ENCODE assay signal across 9 cellular contexts in genomic region chr22:22207845-22208564, GRCh38. TPM values are rescaled to one million over a fixed set of nuclear protein-coding genes. Genes with fewer than 3 reads are reported as not detected.
DNase-seq lines count a peak whose midpoint lies in the region; ATAC-seq and TF ChIP-seq lines count a peak whose summit lies in the region.
"Had no signal": no experiment of that assay in that cellular context is flagged by ENCODE, and none has a peak within 500 bp of the region (broad histone marks: within the 10 kb centered on the region; RNA-seq: fewer than 3 reads in every experiment).

No MANE protein-coding gene starts in this region.

- peak; percentile 80 for ATAC-seq in HG03280 (IDR thresholded peaks at IDR 0.05; ENCODE audit: unreplicated experiment)
- peak; percentile 84 to 98 for ATAC-seq in naive thymus-derived CD8-positive, alpha-beta T cell
- peak; percentile 70 for ATAC-seq in stimulated activated naive CD8-positive, alpha-beta T cell treated with anti-CD3 and anti-CD28 coated beads, Interleukin-15, Interleukin-2, amounts not matched to agents 100 U/mL and 50 U/mL, for 24 hours

- peaks cover 5% of the 10 kb centered on the region for H3K4me1 Mint-ChIP-seq in CD14-positive monocyte
- no peaks in the 10 kb centered on the region for H3K4me1 Mint-ChIP-seq in endodermal cell
- H3K4me1 Mint-ChIP-seq in naive thymus-derived CD8-positive, alpha-beta T cell, result peaks cover 4 to 44% (median 19%) of the 10 kb centered on the region in 4 donors

- intact Hi-C loops in CD14-positive monocyte (cut with micrococcal nuclease), result no loop called here

- H3K27me3 Mint-ChIP-seq in CD14-positive monocyte (ENCODE audit: low read depth in 3 of 3), result peaks cover 20 to 47% (median 32%) of the 10 kb centered on the region in 3 donors
- peaks cover 94% of the 10 kb centered on the region for H3K27me3 Mint-ChIP-seq in endodermal cell (ENCODE audit: insufficient read depth)
- peaks cover 0 to 6% (median 0%) of the 10 kb centered on the region in 5 donors for H3K27me3 Mint-ChIP-seq in naive thymus-derived CD8-positive, alpha-beta T cell

- no peak overlapping the region for H3K4me3 ChIP-seq in endodermal cell (ENCODE audit: low read length)

- H3K36me3 ChIP-seq in endodermal cell (ENCODE audit: control insufficient read depth, insufficient read depth, low read length), result no peaks in the 10 kb centered on the region

- H3K27ac ChIP-seq in endodermal cell (ENCODE audit: low read depth, low read length), result no peak overlapping the region

- DNase-seq in CD14-positive monocyte (ENCODE audit: low spot score), result peak; percentile 60
- DNase-seq in GM19238 (ENCODE audit: insufficient read length, low spot score), result peak; percentile 64
- DNase-seq in NCI-H748 (lab: John Stamatoyannopoulos, UW; ENCODE audit: unreplicated experiment), result peak; percentile 60
- DNase-seq in activated CD4-positive, alpha-beta T cell treated with anti-CD3 and anti-CD28 coated beads, Interleukin-2, amount 50 U/mL, for 48 hours, result peak; percentile 92
- DNase-seq in endodermal cell, result peak; percentile 94
- DNase-seq in naive thymus-derived CD8-positive, alpha-beta T cell, result peak; percentile 45 to 87 (median 68)
- peak; percentile 93 for DNase-seq in stimulated activated naive CD8-positive, alpha-beta T cell treated with anti-CD3 and anti-CD28 coated beads, Interleukin-15, Interleukin-2, amounts not matched to agents 100 U/mL and 50 U/mL, for 24 hours

- peak; percentile 73 for TF ChIP-seq CTCF in CD14-positive monocyte (IDR thresholded peaks at IDR 0.05)
- TF ChIP-seq CTCF in endodermal cell (conservative IDR thresholded peaks at IDR 0.05), result peak; percentile 84

- no peak overlapping the region for H3K9ac ChIP-seq in endodermal cell (ENCODE audit: extremely low read depth, low read length, poor library complexity, severe bottlenecking)

- peaks cover 89% of the 10 kb centered on the region for H3K27me3 ChIP-seq in endodermal cell (ENCODE audit: control insufficient read depth, insufficient read depth, low read length, poor library complexity, severe bottlenecking)

- no peak overlapping the region for H3K4me3 Mint-ChIP-seq in CD14-positive monocyte
- H3K4me3 Mint-ChIP-seq in endodermal cell, result no peak overlapping the region
- peak overlapping the region in 5 of 10 donors; percentile 17 to 56 (median 42) for H3K4me3 Mint-ChIP-seq in naive thymus-derived CD8-positive, alpha-beta T cell

- H3K27ac Mint-ChIP-seq in CD14-positive monocyte (peak overlapping the region in 1 of 7 donors; percentile 15), endodermal cell (no peak overlapping the region)
- peak overlapping the region in 5 of 10 donors; percentile 9 to 83 (median 69) for H3K27ac Mint-ChIP-seq in naive thymus-derived CD8-positive, alpha-beta T cell

- H3K36me3 Mint-ChIP-seq in CD14-positive monocyte (no peaks in the 10 kb centered on the region), endodermal cell (ENCODE audit: low read depth) (no peaks in the 10 kb centered on the region)
- no peaks in the 10 kb centered on the region for H3K36me3 Mint-ChIP-seq in naive thymus-derived CD8-positive, alpha-beta T cell

- POLR2A ChIA-PET in naive thymus-derived CD8-positive, alpha-beta T cell (lab: Charles Lee), result no interaction called here

- peaks cover 0 to 5% (median 0%) of the 10 kb centered on the region in 7 donors for H3K9me3 Mint-ChIP-seq in CD14-positive monocyte
- no peaks in the 10 kb centered on the region for H3K9me3 Mint-ChIP-seq in endodermal cell
- no peaks in the 10 kb centered on the region for H3K9me3 Mint-ChIP-seq in naive thymus-derived CD8-positive, alpha-beta T cell

- 35 to 46% methylated on average over 2 to 6 of the region's 6 CpGs for WGBS in endodermal cell (ENCODE audit: insufficient coverage in 1 of 2, insufficient read length in 1 of 2), 2 experiments

- H3K9me3 ChIP-seq in endodermal cell (ENCODE audit: control insufficient read depth, low read length), result no peaks in the 10 kb centered on the region

- H3K4me1 ChIP-seq in endodermal cell (ENCODE audit: control insufficient read depth, insufficient read depth, low read length), result no peaks in the 10 kb centered on the region

RNA-seq across cellular contexts. Expression of gene VPREB1, which starts 36.6 kb away (rescaled TPM):
- not detected for polyA plus RNA-seq in CD14-positive monocyte
- not detected for total RNA-seq in endodermal cell
- not detected for polyA plus RNA-seq in endodermal cell (2013, experiment 1 of 2)
- not detected for polyA plus RNA-seq in endodermal cell (2013, experiment 2 of 2)
- not detected for total RNA-seq in naive thymus-derived CD8-positive, alpha-beta T cell
- not detected for polyA plus RNA-seq in naive thymus-derived CD8-positive, alpha-beta T cell
- total RNA-seq: T-helper 1 cell treated with Interleukin-12 subunit alpha and Interleukin-12 subunit beta and Interleukin-4 antibody, amounts not matched to agents 30 ng/mL and 1 ng/mL, for 36 hours had no signal
